In the genomic region with DNA sequence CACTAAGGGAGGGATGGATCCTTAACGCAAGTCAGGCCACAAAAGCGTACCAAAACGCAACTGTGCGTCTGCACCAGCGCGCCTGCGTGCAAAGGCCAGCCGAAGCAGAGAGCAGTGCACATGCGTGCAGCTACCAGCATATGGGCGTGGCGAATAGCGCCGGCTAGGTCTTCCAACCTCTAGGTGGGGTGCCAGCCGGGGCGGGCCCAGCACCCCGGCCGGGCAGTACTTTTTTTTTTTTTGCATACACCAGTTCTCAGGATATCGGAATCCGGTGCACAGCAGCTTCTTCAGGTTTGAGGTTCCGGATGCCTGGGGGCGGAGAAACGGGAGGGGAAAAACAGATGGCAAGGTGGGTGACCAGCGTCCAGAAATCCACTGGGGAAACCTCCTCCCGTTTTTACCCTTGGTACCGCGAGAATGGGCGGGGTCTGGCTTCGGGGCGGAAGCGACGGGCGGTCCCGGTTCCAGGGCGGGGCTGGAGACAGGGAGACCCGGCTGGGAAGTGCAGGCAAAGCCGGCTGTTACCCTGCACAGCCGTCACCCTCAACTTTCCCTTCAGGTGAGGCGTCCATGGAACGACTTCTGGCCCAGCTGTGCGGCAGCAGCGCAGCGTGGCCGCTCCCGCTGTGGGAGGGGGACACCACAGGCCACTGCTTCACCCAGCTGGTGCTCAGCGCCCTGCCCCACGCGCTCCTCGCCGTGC, we compare ENCODE assay signal across 1 cellular context.
TF ChIP-seq lines count a peak whose summit lies in the region.

A gene with protein sequence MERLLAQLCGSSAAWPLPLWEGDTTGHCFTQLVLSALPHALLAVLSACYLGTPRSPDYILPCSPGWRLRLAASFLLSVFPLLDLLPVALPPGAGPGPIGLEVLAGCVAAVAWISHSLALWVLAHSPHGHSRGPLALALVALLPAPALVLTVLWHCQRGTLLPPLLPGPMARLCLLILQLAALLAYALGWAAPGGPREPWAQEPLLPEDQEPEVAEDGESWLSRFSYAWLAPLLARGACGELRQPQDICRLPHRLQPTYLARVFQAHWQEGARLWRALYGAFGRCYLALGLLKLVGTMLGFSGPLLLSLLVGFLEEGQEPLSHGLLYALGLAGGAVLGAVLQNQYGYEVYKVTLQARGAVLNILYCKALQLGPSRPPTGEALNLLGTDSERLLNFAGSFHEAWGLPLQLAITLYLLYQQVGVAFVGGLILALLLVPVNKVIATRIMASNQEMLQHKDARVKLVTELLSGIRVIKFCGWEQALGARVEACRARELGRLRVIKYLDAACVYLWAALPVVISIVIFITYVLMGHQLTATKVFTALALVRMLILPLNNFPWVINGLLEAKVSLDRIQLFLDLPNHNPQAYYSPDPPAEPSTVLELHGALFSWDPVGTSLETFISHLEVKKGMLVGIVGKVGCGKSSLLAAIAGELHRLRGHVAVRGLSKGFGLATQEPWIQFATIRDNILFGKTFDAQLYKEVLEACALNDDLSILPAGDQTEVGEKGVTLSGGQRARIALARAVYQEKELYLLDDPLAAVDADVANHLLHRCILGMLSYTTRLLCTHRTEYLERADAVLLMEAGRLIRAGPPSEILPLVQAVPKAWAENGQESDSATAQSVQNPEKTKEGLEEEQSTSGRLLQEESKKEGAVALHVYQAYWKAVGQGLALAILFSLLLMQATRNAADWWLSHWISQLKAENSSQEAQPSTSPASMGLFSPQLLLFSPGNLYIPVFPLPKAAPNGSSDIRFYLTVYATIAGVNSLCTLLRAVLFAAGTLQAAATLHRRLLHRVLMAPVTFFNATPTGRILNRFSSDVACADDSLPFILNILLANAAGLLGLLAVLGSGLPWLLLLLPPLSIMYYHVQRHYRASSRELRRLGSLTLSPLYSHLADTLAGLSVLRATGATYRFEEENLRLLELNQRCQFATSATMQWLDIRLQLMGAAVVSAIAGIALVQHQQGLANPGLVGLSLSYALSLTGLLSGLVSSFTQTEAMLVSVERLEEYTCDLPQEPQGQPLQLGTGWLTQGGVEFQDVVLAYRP (N-terminal part only) (plus strand): TSS at position 136 of the 706 bp plus-strand sequence. CDS start 438 bp downstream, at position 574.

TF ChIP-seq in K562, 482 proteins besides CTCF, POLR2A, EP300 and RAD21 (continued from another document and continues in another):
- TF ChIP-seq, protein P1, sequence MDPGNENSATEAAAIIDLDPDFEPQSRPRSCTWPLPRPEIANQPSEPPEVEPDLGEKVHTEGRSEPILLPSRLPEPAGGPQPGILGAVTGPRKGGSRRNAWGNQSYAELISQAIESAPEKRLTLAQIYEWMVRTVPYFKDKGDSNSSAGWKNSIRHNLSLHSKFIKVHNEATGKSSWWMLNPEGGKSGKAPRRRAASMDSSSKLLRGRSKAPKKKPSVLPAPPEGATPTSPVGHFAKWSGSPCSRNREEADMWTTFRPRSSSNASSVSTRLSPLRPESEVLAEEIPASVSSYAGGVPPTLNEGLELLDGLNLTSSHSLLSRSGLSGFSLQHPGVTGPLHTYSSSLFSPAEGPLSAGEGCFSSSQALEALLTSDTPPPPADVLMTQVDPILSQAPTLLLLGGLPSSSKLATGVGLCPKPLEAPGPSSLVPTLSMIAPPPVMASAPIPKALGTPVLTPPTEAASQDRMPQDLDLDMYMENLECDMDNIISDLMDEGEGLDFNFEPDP (CRISPR knock-in tag; IDR thresholded peaks at IDR 0.05) = no peak
- TF ChIP-seq NR1H2 (CRISPR knock-in tag; IDR thresholded peaks at IDR 0.05) (0 out of 2 replicates have a peak, but pooled peaks have one; percentile 73), MEIS2 (IDR thresholded peaks at IDR 0.05; ENCODE audit: partially characterized antibody) (peak; percentile 67), TBP (optimal IDR thresholded peaks at IDR 0.05; ENCODE audit: low read depth, low read length) (peak; percentile 76), MAZ (CRISPR knock-in tag; conservative IDR thresholded peaks at IDR 0.05 in 1 of 2, IDR thresholded peaks at IDR 0.05 in 1 of 2) (peak; percentile 78 to 83), HOXB6 (CRISPR knock-in tag; IDR thresholded peaks at IDR 0.05; ENCODE audit: borderline replicate concordance) (no peak; the same call in 1 of the 2 replicates), MCM3 (IDR thresholded peaks at IDR 0.05) (no peak), NEUROD1 (IDR thresholded peaks at IDR 0.05; ENCODE audit: borderline replicate concordance, low read depth, low read length, partially characterized antibody) (no peak), RCOR1 (IDR thresholded peaks at IDR 0.05; ENCODE audit: borderline replicate concordance in 1 of 2, low read depth in 2 of 2, low read length in 2 of 2) (no peak; a peak in 1 of 4 replicates), JUNB (CRISPR knock-in tag; conservative IDR thresholded peaks at IDR 0.05) (no peak), BDP1 (IDR thresholded peaks at IDR 0.05; ENCODE audit: insufficient read depth, insufficient read length) (no peak), KDM1A (IDR thresholded peaks at IDR 0.05) (no peak), POU5F1 (IDR thresholded peaks at IDR 0.05; ENCODE audit: borderline replicate concordance, low read depth, low read length, partially characterized antibody) (no peak), POLR2B (IDR thresholded peaks at IDR 0.05; ENCODE audit: low read depth, partially characterized antibody) (peak; percentile 61), ZNF12 (CRISPR knock-in tag; IDR thresholded peaks at IDR 0.05) (peak; percentile 87), ZFPM2 (CRISPR knock-in tag; IDR thresholded peaks at IDR 0.05) (no peak), NCOR1 (IDR thresholded peaks at IDR 0.05) (0 out of 2 replicates have a peak, but pooled peaks have one; percentile 31), ELF1 (tag; IDR thresholded peaks at IDR 0.05) (peak; percentile 94), RBM14 (IDR thresholded peaks at IDR 0.05; ENCODE audit: borderline replicate concordance, insufficient read depth, low read depth, low read length) (no peak), MAFG (tag; conservative IDR thresholded peaks at IDR 0.05) (no peak), SMAD1 (IDR thresholded peaks at IDR 0.05; ENCODE audit: low read depth, low read length, partially characterized antibody) (peak; percentile 50), ZNF445 (CRISPR knock-in tag; IDR thresholded peaks at IDR 0.05; ENCODE audit: low read depth) (no peak), STAT5A (IDR thresholded peaks at IDR 0.05; ENCODE audit: borderline replicate concordance, low read length) (no peak), SMAD3 (CRISPR knock-in tag; conservative IDR thresholded peaks at IDR 0.05) (no peak), SMAD4 (CRISPR knock-in tag; conservative IDR thresholded peaks at IDR 0.05) (peak; percentile 59), ELF4 (CRISPR knock-in tag; IDR thresholded peaks at IDR 0.05) (0 out of 2 replicates have a peak, but pooled peaks have one; percentile 15), BRD9 (IDR thresholded peaks at IDR 0.05; ENCODE audit: low read depth, partially characterized antibody) (no peak), CBX2 (IDR thresholded peaks at IDR 0.05; ENCODE audit: insufficient read depth, low read length, poor library complexity, severe bottlenecking) (no peak), XRCC5 (IDR thresholded peaks at IDR 0.05; ENCODE audit: low read depth, low read length) (peak; percentile 84), BHLHE40 (IDR thresholded peaks at IDR 0.05; ENCODE audit: low read length) (no peak), LCOR (CRISPR knock-in tag; IDR thresholded peaks at IDR 0.05) (peak; percentile 23; the same call in 1 of the 2 replicates), ZNF124 (CRISPR knock-in tag; IDR thresholded peaks at IDR 0.05) (no peak), WHSC1 (IDR thresholded peaks at IDR 0.05; ENCODE audit: low read length) (peak; percentile 38), IRF2 (CRISPR knock-in tag; IDR thresholded peaks at IDR 0.05) (no peak), PCBP2 (IDR thresholded peaks at IDR 0.05; ENCODE audit: low read depth, low read length, poor library complexity, severe bottlenecking) (no peak), ZNF778 (CRISPR knock-in tag; IDR thresholded peaks at IDR 0.05) (no peak), KDM2B (CRISPR knock-in tag; IDR thresholded peaks at IDR 0.05) (0 out of 2 replicates have a peak, but pooled peaks have one; percentile 11), HDAC6 (IDR thresholded peaks at IDR 0.05; ENCODE audit: low read depth, low read length) (no peak), PHF8 (IDR thresholded peaks at IDR 0.05; ENCODE audit: borderline replicate concordance, low read length) (peak; percentile 89; the same call in 1 of the 2 replicates), KDM4B (IDR thresholded peaks at IDR 0.05; ENCODE audit: borderline replicate concordance in 2 of 2, low read depth in 1 of 2) (no peak; a peak in 1 of 4 replicates), RBFOX2 (IDR thresholded peaks at IDR 0.05; ENCODE audit: low read depth, low read length) (peak; percentile 92), CHD4 (IDR thresholded peaks at IDR 0.05; ENCODE audit: insufficient read depth, insufficient replicate concordance, low read depth, low read length, poor library complexity, severe bottlenecking) (no peak), RFX5 (IDR thresholded peaks at IDR 0.05; ENCODE audit: low read depth, low read length) (no peak), ZNF354B (CRISPR knock-in tag; IDR thresholded peaks at IDR 0.05) (0 out of 2 replicates have a peak, but pooled peaks have one; percentile 11), ZFP30 (CRISPR knock-in tag; IDR thresholded peaks at IDR 0.05; ENCODE audit: borderline replicate concordance) (no peak), JUN (IDR thresholded peaks at IDR 0.05; ENCODE audit: borderline replicate concordance, low read depth, low read length) (no peak; the same call in 1 of the 2 replicates), JUN (CRISPR knock-in tag; IDR thresholded peaks at IDR 0.05; ENCODE audit: borderline replicate concordance) (no peak), NR2F6 (CRISPR knock-in tag; IDR thresholded peaks at IDR 0.05) (no peak)
- TF ChIP-seq, protein P2, sequence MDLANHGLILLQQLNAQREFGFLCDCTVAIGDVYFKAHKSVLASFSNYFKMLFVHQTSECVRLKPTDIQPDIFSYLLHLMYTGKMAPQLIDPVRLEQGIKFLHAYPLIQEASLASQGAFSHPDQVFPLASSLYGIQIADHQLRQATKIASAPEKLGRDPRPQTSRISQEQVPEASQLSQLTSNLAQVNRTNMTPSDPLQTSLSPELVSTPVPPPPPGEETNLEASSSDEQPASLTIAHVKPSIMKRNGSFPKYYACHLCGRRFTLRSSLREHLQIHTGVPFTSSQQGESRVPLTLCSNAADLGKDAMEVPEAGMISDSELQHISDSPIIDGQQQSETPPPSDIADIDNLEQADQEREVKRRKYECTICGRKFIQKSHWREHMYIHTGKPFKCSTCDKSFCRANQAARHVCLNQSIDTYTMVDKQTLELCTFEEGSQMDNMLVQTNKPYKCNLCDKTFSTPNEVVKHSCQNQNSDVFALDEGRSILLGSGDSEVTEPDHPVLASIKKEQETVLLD (IDR thresholded peaks at IDR 0.05) = peak; percentile 84
- TF ChIP-seq, protein P3, sequence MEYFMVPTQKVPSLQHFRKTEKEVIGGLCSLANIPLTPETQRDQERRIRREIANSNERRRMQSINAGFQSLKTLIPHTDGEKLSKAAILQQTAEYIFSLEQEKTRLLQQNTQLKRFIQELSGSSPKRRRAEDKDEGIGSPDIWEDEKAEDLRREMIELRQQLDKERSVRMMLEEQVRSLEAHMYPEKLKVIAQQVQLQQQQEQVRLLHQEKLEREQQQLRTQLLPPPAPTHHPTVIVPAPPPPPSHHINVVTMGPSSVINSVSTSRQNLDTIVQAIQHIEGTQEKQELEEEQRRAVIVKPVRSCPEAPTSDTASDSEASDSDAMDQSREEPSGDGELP (CRISPR knock-in tag; IDR thresholded peaks at IDR 0.05; ENCODE audit: borderline replicate concordance) = peak; percentile 92
- TF ChIP-seq, protein P4, sequence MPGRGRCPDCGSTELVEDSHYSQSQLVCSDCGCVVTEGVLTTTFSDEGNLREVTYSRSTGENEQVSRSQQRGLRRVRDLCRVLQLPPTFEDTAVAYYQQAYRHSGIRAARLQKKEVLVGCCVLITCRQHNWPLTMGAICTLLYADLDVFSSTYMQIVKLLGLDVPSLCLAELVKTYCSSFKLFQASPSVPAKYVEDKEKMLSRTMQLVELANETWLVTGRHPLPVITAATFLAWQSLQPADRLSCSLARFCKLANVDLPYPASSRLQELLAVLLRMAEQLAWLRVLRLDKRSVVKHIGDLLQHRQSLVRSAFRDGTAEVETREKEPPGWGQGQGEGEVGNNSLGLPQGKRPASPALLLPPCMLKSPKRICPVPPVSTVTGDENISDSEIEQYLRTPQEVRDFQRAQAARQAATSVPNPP (IDR thresholded peaks at IDR 0.05; ENCODE audit: borderline replicate concordance, insufficient read depth, insufficient read length) = no peak
- TF ChIP-seq, protein P5, sequence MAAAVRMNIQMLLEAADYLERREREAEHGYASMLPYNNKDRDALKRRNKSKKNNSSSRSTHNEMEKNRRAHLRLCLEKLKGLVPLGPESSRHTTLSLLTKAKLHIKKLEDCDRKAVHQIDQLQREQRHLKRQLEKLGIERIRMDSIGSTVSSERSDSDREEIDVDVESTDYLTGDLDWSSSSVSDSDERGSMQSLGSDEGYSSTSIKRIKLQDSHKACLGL (CRISPR knock-in tag; IDR thresholded peaks at IDR 0.05; ENCODE audit: borderline replicate concordance, poor library complexity, severe bottlenecking) = no peak
- TF ChIP-seq, protein P6, sequence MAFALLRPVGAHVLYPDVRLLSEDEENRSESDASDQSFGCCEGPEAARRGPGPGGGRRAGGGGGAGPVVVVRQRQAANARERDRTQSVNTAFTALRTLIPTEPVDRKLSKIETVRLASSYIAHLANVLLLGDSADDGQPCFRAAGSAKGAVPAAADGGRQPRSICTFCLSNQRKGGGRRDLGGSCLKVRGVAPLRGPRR (CRISPR knock-in tag; IDR thresholded peaks at IDR 0.05) = no peak
- TF ChIP-seq, protein P7, sequence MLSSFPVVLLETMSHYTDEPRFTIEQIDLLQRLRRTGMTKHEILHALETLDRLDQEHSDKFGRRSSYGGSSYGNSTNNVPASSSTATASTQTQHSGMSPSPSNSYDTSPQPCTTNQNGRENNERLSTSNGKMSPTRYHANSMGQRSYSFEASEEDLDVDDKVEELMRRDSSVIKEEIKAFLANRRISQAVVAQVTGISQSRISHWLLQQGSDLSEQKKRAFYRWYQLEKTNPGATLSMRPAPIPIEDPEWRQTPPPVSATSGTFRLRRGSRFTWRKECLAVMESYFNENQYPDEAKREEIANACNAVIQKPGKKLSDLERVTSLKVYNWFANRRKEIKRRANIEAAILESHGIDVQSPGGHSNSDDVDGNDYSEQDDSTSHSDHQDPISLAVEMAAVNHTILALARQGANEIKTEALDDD (IDR thresholded peaks at IDR 0.05) = no peak
- TF ChIP-seq, protein P8, sequence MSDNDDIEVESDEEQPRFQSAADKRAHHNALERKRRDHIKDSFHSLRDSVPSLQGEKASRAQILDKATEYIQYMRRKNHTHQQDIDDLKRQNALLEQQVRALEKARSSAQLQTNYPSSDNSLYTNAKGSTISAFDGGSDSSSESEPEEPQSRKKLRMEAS (CRISPR knock-in tag; IDR thresholded peaks at IDR 0.05) = peak; percentile 81
- TF ChIP-seq, protein P9, sequence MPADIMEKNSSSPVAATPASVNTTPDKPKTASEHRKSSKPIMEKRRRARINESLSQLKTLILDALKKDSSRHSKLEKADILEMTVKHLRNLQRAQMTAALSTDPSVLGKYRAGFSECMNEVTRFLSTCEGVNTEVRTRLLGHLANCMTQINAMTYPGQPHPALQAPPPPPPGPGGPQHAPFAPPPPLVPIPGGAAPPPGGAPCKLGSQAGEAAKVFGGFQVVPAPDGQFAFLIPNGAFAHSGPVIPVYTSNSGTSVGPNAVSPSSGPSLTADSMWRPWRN (IDR thresholded peaks at IDR 0.05; ENCODE audit: low read depth) = no peak
